ENCODE assay signal across 8 cellular contexts in genomic region chr9:37575511-37575914, GRCh38. TPM values are rescaled to one million over a fixed set of nuclear protein-coding genes. Genes with fewer than 3 reads are reported as not detected.
DNase-seq lines count a peak whose midpoint lies in the region; ATAC-seq and TF ChIP-seq lines count a peak whose summit lies in the region.

No MANE protein-coding gene starts in this region.

- no peaks in the 10 kb centered on the region for H3K36me3 ChIP-seq in colonic mucosa

- ATAC-seq in GM21515 (IDR thresholded peaks at IDR 0.05; ENCODE audit: unreplicated experiment): peak; percentile 30

- no peaks in the 10 kb centered on the region for H3K27me3 Mint-ChIP-seq in Calu3 (ENCODE audit: unreplicated experiment)

- CTCF ChIA-PET in Calu3 (lab: Charles Lee): no interaction called here

- H3K4me3 ChIP-seq in colonic mucosa: peak overlapping the region; percentile 93

- no peaks in the 10 kb centered on the region for H3K9me3 Mint-ChIP-seq in Calu3 (ENCODE audit: low read depth, unreplicated experiment)

- H3K4me1 ChIP-seq in colonic mucosa: peaks cover 5% of the 10 kb centered on the region

- no peaks in the 10 kb centered on the region for H3K27me3 ChIP-seq in colonic mucosa

- H3K9ac ChIP-seq in colonic mucosa (ENCODE audit: low read depth in 2 of 2, low read length in 2 of 2): peak overlapping the region; percentile 76 to 79

- H3K4me1 Mint-ChIP-seq in Calu3 (ENCODE audit: low read depth, unreplicated experiment): no peaks in the 10 kb centered on the region

- H3K4me3 Mint-ChIP-seq in Calu3 (ENCODE audit: low read depth, unreplicated experiment): peak overlapping the region; percentile 74

- DNase-seq in Calu3 (no peak), LHCN-M2 (ENCODE audit: low read depth) (peak; percentile 18), colonic mucosa (no peak), midbrain (lab: John Stamatoyannopoulos, UW) (peak; percentile 6), NCI-H774 (lab: John Stamatoyannopoulos, UW) (no peak), SKM-1 (lab: John Stamatoyannopoulos, UW; ENCODE audit: unreplicated experiment) (no peak), HPDE6-E6E7 (ENCODE audit: extremely low spot score) (no peak)

- intact Hi-C loops in Calu3 (cut with micrococcal nuclease; ENCODE audit: unreplicated experiment): no loop called here
- intact Hi-C loops in colonic mucosa (cut with DNase I): no loop called here

- peak overlapping the region; percentile 81 for H3K27ac ChIP-seq in colonic mucosa

- H3K27ac Mint-ChIP-seq in Calu3 (ENCODE audit: unreplicated experiment): no peak overlapping the region

- BruUV-seq in Calu3 (replicated peaks; lab: Mats Ljungman, UMichigan): no TSS peak

- H3K36me3 Mint-ChIP-seq in Calu3 (ENCODE audit: insufficient read depth, unreplicated experiment): peaks cover 5% of the 10 kb centered on the region

- TF ChIP-seq CTCF in Calu3 (IDR thresholded peaks at IDR 0.05; ENCODE audit: unreplicated experiment) (no peak), colonic mucosa (IDR thresholded peaks at IDR 0.05) (no peak)

- no peaks in the 10 kb centered on the region for H3K9me3 ChIP-seq in colonic mucosa

RNA-seq across cellular contexts. Expression of gene FBXO10, which starts 0.7 kb away (rescaled TPM):
- 0.94 and 1.1 TPM in 2 replicates for total RNA-seq in Calu3 (2022)
- total RNA-seq in LHCN-M2 (2014; rRNA removed): 22.8 and 34.1 TPM in 2 replicates
- polyA plus RNA-seq in LHCN-M2 (2012): 12.8 TPM
- 1 to 10 TPM; 2.7 to 2.9 TPM for total RNA-seq in colonic mucosa

RNA-seq across cellular contexts. Expression of gene TOMM5, which starts 16.9 kb away (rescaled TPM):
- total RNA-seq in Calu3 (2022): 49.3 and 55.8 TPM in 2 replicates
- 167 and 190 TPM in 2 replicates for total RNA-seq in LHCN-M2 (2014; rRNA removed)
- polyA plus RNA-seq in LHCN-M2 (2012): 186 TPM
- 100 to 1,000 TPM in 1 of 2 donors, 10 to 100 TPM in 1; 59.9 to 112 TPM for total RNA-seq in colonic mucosa

Comparison
In these comparisons a context has a peak if more than half of its experiments do, and no peak if none do; other contexts are left out.
1. DNase-seq: peak in LHCN-M2 (single experiment) and midbrain (single experiment); none in Calu3 (single experiment), colonic mucosa (single experiment), NCI-H774 (single experiment), SKM-1 (single experiment) and HPDE6-E6E7 (single experiment).